Comparison of ENCODE assay signal across 8 cellular contexts in genomic region chr16:25109643-25110042, GRCh38. TPM values are rescaled to one million over a fixed set of nuclear protein-coding genes. Genes with fewer than 3 reads are reported as not detected.
DNase-seq lines count a peak whose midpoint lies in the region; ATAC-seq, FAIRE-seq and TF ChIP-seq lines count a peak whose summit lies in the region.

No MANE protein-coding gene starts in this region.

- H3K9me3 ChIP-seq in CD4-positive, alpha-beta T cell (ENCODE audit: control insufficient read depth, low read length): no peaks in the 10 kb centered on the region
- H3K9me3 ChIP-seq in MG63: no peaks in the 10 kb centered on the region

- H3K4me3 Mint-ChIP-seq in CD4-positive, alpha-beta T cell: peak overlapping the region; percentile 67
- H3K4me3 Mint-ChIP-seq in MCF 10A (ENCODE audit: unreplicated experiment): peak overlapping the region; percentile 30

- H3K36me3 ChIP-seq in MG63: 0 out of 2 replicates have a peak, but pooled peaks cover 4% of the 10 kb centered on the region

- intact Hi-C loops in CD4-positive, alpha-beta T cell (cut with DNase I, micrococcal nuclease): loop anchor here (2.0 to 10.0 kb wide), 6 partner anchors 49 to 567 kb away; partner anchors contain the start of genes ARHGAP17 (in 2 of the 2) and ZKSCAN2 (in 1 of the 2)
- intact Hi-C loops in MCF 10A (cut with micrococcal nuclease): loop anchor here (2.0 to 10.0 kb wide), 2 partner anchors 55 to 585 kb away; no protein-coding TSS in a partner anchor
- intact Hi-C loops in head of caudate nucleus (cut with DNase I): loop anchor here (5.0 kb wide), 1 partner anchor 42 kb away; no protein-coding TSS in a partner anchor

- no peak for DNase-seq in CD4-positive, alpha-beta T cell
- DNase-seq in MG63 (peak; percentile 93), MCF 10A (ENCODE audit: unreplicated experiment) (peak; percentile 93), mucosa of gallbladder (ENCODE audit: low spot score) (peak; percentile 65), head of caudate nucleus (no peak), GM12892 (ENCODE audit: insufficient read length) (no peak), NCI-H1092 treated with DMSO at 0.1 percent for 48 hours (lab: John Stamatoyannopoulos, UW) (no peak), D341Med (ENCODE audit: low spot score) (no peak)

- no peak overlapping the region for H3K27ac ChIP-seq in CD4-positive, alpha-beta T cell (ENCODE audit: low read depth, low read length)

- H3K27me3 ChIP-seq in CD4-positive, alpha-beta T cell (ENCODE audit: control insufficient read depth, insufficient read depth, low read length): no peaks in the 10 kb centered on the region
- H3K27me3 ChIP-seq in MG63: no peaks in the 10 kb centered on the region

- TF ChIP-seq POLR2A in GM12892 (IDR thresholded peaks at IDR 0.05; ENCODE audit: low read depth, low read length): no peak

- CTCF ChIA-PET in CD4-positive, alpha-beta T cell (lab: Charles Lee): no interaction called here
- CTCF ChIA-PET in MCF 10A (lab: Yijun Ruan, JAX): interaction anchor here (0.6 to 1.7 kb wide), 7 partner anchors 17 to 269 kb away, joined by 3 to 7 read pairs (median 4); partner anchors contain the start of gene ARHGAP17

- BruUV-seq in MCF 10A (replicated peaks; lab: Mats Ljungman, UMichigan): no TSS peak

- H3K36me3 Mint-ChIP-seq in CD4-positive, alpha-beta T cell (ENCODE audit: low read depth): peaks cover 17% of the 10 kb centered on the region
- peaks cover 7% of the 10 kb centered on the region for H3K36me3 Mint-ChIP-seq in MCF 10A (ENCODE audit: insufficient read depth, unreplicated experiment)

- no peaks in the 10 kb centered on the region for H3K27me3 Mint-ChIP-seq in CD4-positive, alpha-beta T cell
- H3K27me3 Mint-ChIP-seq in MCF 10A (ENCODE audit: insufficient read depth, unreplicated experiment): no peaks in the 10 kb centered on the region

- no peak overlapping the region for H3K27ac Mint-ChIP-seq in CD4-positive, alpha-beta T cell
- peak overlapping the region; percentile 63 for H3K27ac Mint-ChIP-seq in MCF 10A (ENCODE audit: low read depth, unreplicated experiment)

- ATAC-seq in CD4-positive, alpha-beta T cell (ENCODE audit: poor library complexity): no peak

- peak overlapping the region; percentile 88 for H3K4me3 ChIP-seq in MG63

- no peak for FAIRE-seq in GM12892 (lab: Jason Lieb, UNC)

- no peak for TF ChIP-seq CTCF in CD4-positive, alpha-beta T cell (IDR thresholded peaks at IDR 0.05)
- no peak for TF ChIP-seq CTCF in MCF 10A (IDR thresholded peaks at IDR 0.05; ENCODE audit: unreplicated experiment)

- no peaks in the 10 kb centered on the region for H3K9me3 Mint-ChIP-seq in CD4-positive, alpha-beta T cell
- no peaks in the 10 kb centered on the region for H3K9me3 Mint-ChIP-seq in MCF 10A (ENCODE audit: unreplicated experiment)

- POLR2A ChIA-PET in CD4-positive, alpha-beta T cell (lab: Charles Lee): interaction anchor here (1.0 to 7.0 kb wide), 6 partner anchors 37 to 96 kb away, joined by 3 to 68 read pairs (median 21); partner anchors contain the start of gene ARHGAP17
- POLR2A ChIA-PET in MCF 10A (lab: Yijun Ruan, JAX): interaction anchor here (0.5 to 2.3 kb wide), 15 partner anchors 43 to 176 kb away, joined by 3 to 9 read pairs (median 4); partner anchors contain the start of gene ARHGAP17

- peaks cover 65% of the 10 kb centered on the region for H3K4me1 Mint-ChIP-seq in CD4-positive, alpha-beta T cell (ENCODE audit: low read depth)
- H3K4me1 Mint-ChIP-seq in MCF 10A (ENCODE audit: insufficient read depth, unreplicated experiment): peaks cover 33% of the 10 kb centered on the region

RNA-seq across cellular contexts. Expression of gene LCMT1, which starts 1.9 kb away (rescaled TPM):
- total RNA-seq in CD4-positive, alpha-beta T cell: 10 to 100 TPM; 22.5 to 28.2 TPM
- 64.8 and 88.2 TPM in 2 replicates for total RNA-seq in MG63 (2014; rRNA removed; shearing (Covaris generic); ENCODE audit: low replicate concordance)
- total RNA-seq in MCF 10A (2022): 28.1 and 36.3 TPM in 2 replicates
- 31.0 TPM for total RNA-seq in mucosa of gallbladder
- polyA plus RNA-seq in GM12892 (2012; ENCODE audit: missing spikeins): 35.9 TPM

Comparison
In these comparisons a context has a peak if more than half of its experiments do, and no peak if none do; other contexts are left out.
1. DNase-seq: peak in MG63 (single experiment), MCF 10A (single experiment) and mucosa of gallbladder (single experiment); none in CD4-positive, alpha-beta T cell (0 of 10), head of caudate nucleus (0 of 42), GM12892 (single experiment), NCI-H1092 treated with DMSO at 0.1 percent for 48 hours (single experiment) and D341Med (single experiment).